Comparison of ENCODE assay signal across 20 cellular contexts in genomic region chr12:98896938-98897337, GRCh38.
DNase-seq lines count a peak whose midpoint lies in the region; ATAC-seq, FAIRE-seq and TF ChIP-seq lines count a peak whose summit lies in the region.
"Had no signal": no experiment of that assay in that cellular context is flagged by ENCODE, and none has a peak within 500 bp of the region (broad histone marks: within the 10 kb centered on the region; RNA-seq: fewer than 3 reads in every experiment).

No MANE protein-coding gene starts in this region.

- no peak overlapping the region for H3K4me2 ChIP-seq in GM12878 (ENCODE audit: control insufficient read depth, insufficient read depth)

- H4K20me1 ChIP-seq in GM12878 (ENCODE audit: control insufficient read depth, insufficient read depth): no peaks in the 10 kb centered on the region

- H3K9ac ChIP-seq in GM12878 (ENCODE audit: control insufficient read depth, insufficient read depth, low read length): no peak overlapping the region

- TF ChIP-seq POLR2A in GM12878 (IDR thresholded peaks at IDR 0.05; ENCODE audit: low read depth, low read length): no peak

- intact Hi-C loops in GM12878 (cut with micrococcal nuclease; ENCODE audit: unreplicated experiment): no loop called here

- peaks cover 2 to 11% of the 10 kb centered on the region in 2 experiments; a peak in 3 of 4 replicates for H3K27me3 ChIP-seq in GM12878 (replicated peaks in 1 of 2; ENCODE audit: control insufficient read depth in 2 of 2, insufficient read depth in 2 of 2, low read length in 1 of 2)

- RAD21 ChIA-PET in GM12878 (lab: Charles Lee; ENCODE audit: unreplicated experiment): no interaction called here

- no peak overlapping the region for H3K4me3 ChIP-seq in GM12878
- H3K4me3 ChIP-seq: sigmoid colon had no signal

- H3K4me1 ChIP-seq in GM12878 (ENCODE audit: control insufficient read depth, insufficient read depth, low read length): no peaks in the 10 kb centered on the region

- H3K36me3 ChIP-seq in GM12878 (ENCODE audit: control insufficient read depth in 2 of 2, insufficient read depth in 2 of 2, low read length in 1 of 2): no peaks in the 10 kb centered on the region
- H3K36me3 ChIP-seq: sigmoid colon had no signal

- DNase-seq in ACHN (peak; percentile 13), HT1080 (ENCODE audit: low read depth) (peak; percentile 5), GM12878 (ENCODE audit: low read depth, low spot score) (no peak), left kidney (ENCODE audit: low read depth, low spot score) (peak; percentile 83), GM10248 (ENCODE audit: extremely low spot score) (no peak), midbrain (lab: John Stamatoyannopoulos, UW) (no peak), NCI-H146 treated with DMSO at 0.1 percent for 48 hours (lab: John Stamatoyannopoulos, UW; ENCODE audit: unreplicated experiment) (no peak)
- DNase-seq: activated CD4-positive, alpha-beta T cell treated with anti-CD3 and anti-CD28 coated beads, Interleukin-2, amount 50 U/mL, for 48 hours; activated naive CD8-positive, alpha-beta T cell treated with anti-CD3 and anti-CD28 coated beads, Interleukin-2, amount 10 ng/mL, durations not matched to agents 7 days and 5 days; COR-L47; GF-D8; HCEC 1CT; mesenchymal stem cell; NCI-H1048; NCI-H526 treated with DMSO at 0.1 percent for 48 hours; PC-3; sigmoid colon had no signal

- WGBS in GM12878 (ENCODE audit: insufficient coverage, insufficient replicate concordance, low lambda C conversion rate, missing lambda C conversion rate): 20% methylated on average over 3 of the region's 3 CpGs

- no peak for TF ChIP-seq EP300 in GM12878 (IDR thresholded peaks at IDR 0.05; ENCODE audit: borderline replicate concordance in 1 of 2, control insufficient read depth in 1 of 2, low read depth in 2 of 2, low read length in 2 of 2)

- no peak overlapping the region for H2AFZ ChIP-seq in GM12878 (ENCODE audit: control insufficient read depth, low read depth, low read length)

- FAIRE-seq in GM12878 (lab: Jason Lieb, UNC): no peak
- FAIRE-seq: islet of Langerhans, TTC549 had no signal

- POLR2A ChIA-PET in GM12878 (lab: Charles Lee) (no interaction called here), GM10248 (lab: Yijun Ruan, JAX) (no interaction called here)

- SMC1A ChIA-PET in GM12878 (lab: Charles Lee; ENCODE audit: uncharacterized antibody, unreplicated experiment): no interaction called here

- no TSS peak for BruUV-seq in GM12878 (replicated peaks; lab: Mats Ljungman, UMichigan)

- H3K79me2 ChIP-seq in GM12878 (ENCODE audit: control insufficient read depth, insufficient read depth, low read length): no peaks in the 10 kb centered on the region

- no peak for TF ChIP-seq RAD21 in GM12878 (IDR thresholded peaks at IDR 0.05; ENCODE audit: insufficient read depth, low read depth, low read length)

- no peaks in the 10 kb centered on the region for H3K9me3 ChIP-seq in GM12878 (replicated peaks; ENCODE audit: control insufficient read depth, insufficient read depth, low read length)
- H3K9me3 ChIP-seq: sigmoid colon had no signal

- ATAC-seq in GM12878: no peak
- ATAC-seq in GM21381 (IDR thresholded peaks at IDR 0.05; ENCODE audit: unreplicated experiment): no peak
- ATAC-seq: PC-3 had no signal

- TF ChIP-seq CTCF in GM12878 (IDR thresholded peaks at IDR 0.05 in 2 of 3, conservative IDR thresholded peaks at IDR 0.05 in 1 of 3; ENCODE audit: control insufficient read depth in 2 of 3, extremely low read depth in 1 of 3, insufficient read depth in 1 of 3, low read depth in 3 of 3, low read length in 3 of 3) (no peak), GM10248 (IDR thresholded peaks at IDR 0.05; ENCODE audit: control extremely low read depth, extremely low read depth, low read depth, missing control alignments) (no peak)

- in situ Hi-C loops in ACHN (cut with HindIII; ENCODE audit: low pct_ligation_motif_present, low pct_unique_long_range_greater_than_20kb, low sequenced_read_pairs): no loop called here
- in situ Hi-C loops in GM12878 (cut with MboI): no loop called here

- H3K27ac ChIP-seq in GM12878 (ENCODE audit: control insufficient read depth, insufficient read depth): no peak overlapping the region
- H3K27ac ChIP-seq: sigmoid colon had no signal

- CTCF ChIA-PET in GM12878 (lab: Yijun Ruan, JAX) (no interaction called here), GM10248 (lab: Yijun Ruan, JAX) (no interaction called here)

TF ChIP-seq in GM12878, 131 proteins besides CTCF, POLR2A, EP300 and RAD21:
- TF ChIP-seq REST (IDR thresholded peaks at IDR 0.05; ENCODE audit: low read depth, low read length) (peak; percentile 80), ETV6 (conservative IDR thresholded peaks at IDR 0.05 in 1 of 2, IDR thresholded peaks at IDR 0.05 in 1 of 2; ENCODE audit: borderline replicate concordance in 1 of 2, low read depth in 1 of 2) (no peak)

Comparison
In these comparisons a context has a peak if more than half of its experiments do, and no peak if none do; other contexts are left out.
1. DNase-seq: peak in ACHN (single experiment), HT1080 (single experiment) and left kidney (single experiment); none in GM12878 (single experiment), GM10248 (single experiment), midbrain (single experiment) and NCI-H146 treated with DMSO at 0.1 percent for 48 hours (single experiment).